In genomic region chr3:47578691-47579632, GRCh38 we compare ENCODE assay signal across 8 cellular contexts. TPM values are rescaled to one million over a fixed set of nuclear protein-coding genes. Genes with fewer than 3 reads are reported as not detected.
DNase-seq lines count a peak whose midpoint lies in the region; ATAC-seq, FAIRE-seq and TF ChIP-seq lines count a peak whose summit lies in the region.

Gene CSPG5 (minus strand): TSS chr3:47578865. CDS start chr3:47578693, 172 bp downstream.

- ATAC-seq in aorta (ENCODE audit: low FRiP score) (no peak), GM18868 (IDR thresholded peaks at IDR 0.05; ENCODE audit: unreplicated experiment) (no peak)

- no peaks in the 10 kb centered on the region for H3K9me3 Mint-ChIP-seq in activated T-cell treated with anti-CD3 and anti-CD28 coated beads, Interleukin-2, amount 50 U/mL, for 24 hours

- no peaks in the 10 kb centered on the region for H3K9me2 ChIP-seq in neural cell (ENCODE audit: insufficient read depth, low read length)

- no peaks in the 10 kb centered on the region for H3K79me2 ChIP-seq in fibroblast of lung (ENCODE audit: control insufficient read depth, insufficient read depth, low read length)
- H3K79me2 ChIP-seq in neural cell (replicated peaks; ENCODE audit: insufficient read depth, low read length), result no peaks in the 10 kb centered on the region

- H3K9me3 ChIP-seq in HUES6 (ENCODE audit: control insufficient read depth, insufficient read depth, low read depth, low read length), result no peaks in the 10 kb centered on the region
- H3K9me3 ChIP-seq in fibroblast of lung (ENCODE audit: control insufficient read depth, insufficient read depth, low read depth, low read length), result no peaks in the 10 kb centered on the region
- no peaks in the 10 kb centered on the region for H3K9me3 ChIP-seq in neural cell (ENCODE audit: low read length)
- no peaks in the 10 kb centered on the region for H3K9me3 ChIP-seq in aorta (ENCODE audit: control insufficient read depth, low read length)

- H3K27ac Mint-ChIP-seq in activated T-cell treated with anti-CD3 and anti-CD28 coated beads, Interleukin-2, amount 50 U/mL, for 24 hours, result peak within 1 kb of the TSS; percentile 40

- FAIRE-seq in H54 (lab: Jason Lieb, UNC), result no peak

- 4 to 6% methylated on average over 71 to 121 of the region's 121 CpGs for WGBS in aorta, 2 donors

- peaks cover 50% of the 10 kb centered on the region for H3K27me3 Mint-ChIP-seq in activated T-cell treated with anti-CD3 and anti-CD28 coated beads, Interleukin-2, amount 50 U/mL, for 24 hours

- peak within 1 kb of the TSS; percentile 65 for H3K4me3 ChIP-seq in HUES6 (ENCODE audit: low read depth, low read length)
- H3K4me3 ChIP-seq in fibroblast of lung (replicated peaks in 1 of 4; ENCODE audit: control extremely low read depth in 1 of 4, insufficient read depth in 1 of 4, low read depth in 3 of 4, low read length in 4 of 4), result peak within 1 kb of the TSS in 3 of 4 experiments; percentile 15 to 56 (median 47)
- peak within 1 kb of the TSS; percentile 75 for H3K4me3 ChIP-seq in neural cell (ENCODE audit: low read length)
- peak within 1 kb of the TSS; percentile 67 to 75 for H3K4me3 ChIP-seq in aorta (ENCODE audit: low read length in 2 of 2)

- H3F3A ChIP-seq in neural cell (ENCODE audit: insufficient read depth, low read length, poor library complexity, severe bottlenecking), result no peaks in the 10 kb centered on the region

- H3K4me3 Mint-ChIP-seq in activated T-cell treated with anti-CD3 and anti-CD28 coated beads, Interleukin-2, amount 50 U/mL, for 24 hours, result peak within 1 kb of the TSS; percentile 63

- H3K27me3 ChIP-seq in HUES6 (ENCODE audit: control insufficient read depth, insufficient read depth, low read length) (peaks cover 54% of the 10 kb centered on the region), fibroblast of lung (ENCODE audit: control insufficient read depth, insufficient read depth, low read length) (peaks cover 12% of the 10 kb centered on the region), neural cell (ENCODE audit: insufficient read depth, low read depth, low read length) (peaks cover 3% of the 10 kb centered on the region), aorta (ENCODE audit: control insufficient read depth in 1 of 2, insufficient read depth in 2 of 2, low read length in 1 of 2) (no peaks in the 10 kb centered on the region)

- TF ChIP-seq CTCF in fibroblast of lung (conservative IDR thresholded peaks at IDR 0.05 in 1 of 2, IDR thresholded peaks at IDR 0.05 in 1 of 2; ENCODE audit: low read depth in 1 of 2, low read length in 2 of 2) (no peak), neural cell (IDR thresholded peaks at IDR 0.05; ENCODE audit: poor library complexity, severe bottlenecking) (no peak)

- H3K4me1 Mint-ChIP-seq in activated T-cell treated with anti-CD3 and anti-CD28 coated beads, Interleukin-2, amount 50 U/mL, for 24 hours (ENCODE audit: low read depth), result no peaks in the 10 kb centered on the region

- no peak for TF ChIP-seq EP300 in neural cell (conservative IDR thresholded peaks at IDR 0.05; ENCODE audit: poor library complexity, severe bottlenecking)

- H2AFZ ChIP-seq in fibroblast of lung (ENCODE audit: low read length) (peak within 1 kb of the TSS; percentile 46), neural cell (ENCODE audit: low read depth, low read length) (peak within 1 kb of the TSS; percentile 40)

- H3K9ac ChIP-seq in HUES6 (ENCODE audit: low read length) (peak within 1 kb of the TSS; percentile 6), fibroblast of lung (ENCODE audit: insufficient read depth, low read length) (no peak within 1 kb of the TSS), neural cell (ENCODE audit: low read length) (peak within 1 kb of the TSS; percentile 66)

- no peaks in the 10 kb centered on the region for H4K20me1 ChIP-seq in fibroblast of lung (ENCODE audit: control insufficient read depth, extremely low read depth, insufficient read depth, low read length)
- no peaks in the 10 kb centered on the region for H4K20me1 ChIP-seq in neural cell (ENCODE audit: insufficient read depth)

- no peaks in the 10 kb centered on the region for H3K36me3 ChIP-seq in HUES6 (ENCODE audit: control insufficient read depth, insufficient read depth, low read length)
- no peaks in the 10 kb centered on the region for H3K36me3 ChIP-seq in fibroblast of lung (ENCODE audit: control insufficient read depth, insufficient read depth, low read length)
- H3K36me3 ChIP-seq in neural cell (ENCODE audit: insufficient read depth, low read length), result no peaks in the 10 kb centered on the region
- no peaks in the 10 kb centered on the region for H3K36me3 ChIP-seq in aorta (ENCODE audit: control insufficient read depth in 1 of 2, insufficient read depth in 2 of 2, low read length in 1 of 2)

- DNase-seq in COLO668 (lab: John Stamatoyannopoulos, UW; ENCODE audit: unreplicated experiment), result peak; percentile 53
- DNase-seq in activated T-cell treated with anti-CD3 and anti-CD28 coated beads, Interleukin-2, amount 50 U/mL, for 24 hours, result peak; percentile 63
- no peak for DNase-seq in fibroblast of lung (ENCODE audit: low read depth in 2 of 2)
- DNase-seq in aorta, result peak in 1 of 2 donors; percentile 81
- no peak for DNase-seq in H54 (ENCODE audit: insufficient read length, low spot score)

- H3K36me3 Mint-ChIP-seq in activated T-cell treated with anti-CD3 and anti-CD28 coated beads, Interleukin-2, amount 50 U/mL, for 24 hours (ENCODE audit: low read depth), result no peaks in the 10 kb centered on the region

- peak within 1 kb of the TSS; percentile 71 for H3K4me2 ChIP-seq in fibroblast of lung (ENCODE audit: extremely low read depth, insufficient read depth, low read length)
- H3K4me2 ChIP-seq in neural cell (ENCODE audit: low read length), result peak within 1 kb of the TSS; percentile 35

- H3K4me1 ChIP-seq in HUES6 (ENCODE audit: control insufficient read depth, insufficient read depth, low read length), result peaks cover 16% of the 10 kb centered on the region
- no peaks in the 10 kb centered on the region for H3K4me1 ChIP-seq in fibroblast of lung (ENCODE audit: control insufficient read depth, extremely low read depth, insufficient read depth, low read length)
- no peaks in the 10 kb centered on the region for H3K4me1 ChIP-seq in aorta (ENCODE audit: control insufficient read depth in 1 of 2, insufficient read depth in 2 of 2, low read length in 2 of 2)

- no peak for TF ChIP-seq RAD21 in neural cell (conservative IDR thresholded peaks at IDR 0.05)

- no peak for TF ChIP-seq POLR2A in H54 (IDR thresholded peaks at IDR 0.05; ENCODE audit: low read depth, low read length)

- H3K27ac ChIP-seq in HUES6 (ENCODE audit: low read depth, low read length) (no peak within 1 kb of the TSS), fibroblast of lung (ENCODE audit: insufficient read depth, low read length) (no peak within 1 kb of the TSS), neural cell (ENCODE audit: low read length) (no peak within 1 kb of the TSS), aorta (ENCODE audit: low read depth in 1 of 2, low read length in 2 of 2) (no peak within 1 kb of the TSS)

- intact Hi-C loops in aorta (cut with DNase I), result loop anchor here in 1 of 2 donors (5.0 kb wide), 1 partner anchor 93 kb away; no protein-coding TSS in a partner anchor

TF ChIP-seq in neural cell, 6 proteins besides CTCF, POLR2A, EP300 and RAD21:
- TF ChIP-seq SMC3 (conservative IDR thresholded peaks at IDR 0.05; ENCODE audit: poor library complexity), result no peak
- peak; percentile 44 for TF ChIP-seq POLR2AphosphoS5 (IDR thresholded peaks at IDR 0.05)
TF ChIP-seq in neural cell: peak in this region for 1.

RNA-seq across cellular contexts. Expression of gene CSPG5, which starts in this region (rescaled TPM):
- total RNA-seq in fibroblast of lung (under 0.01 and 0.17 TPM in 2 replicates), aorta (1 to 10 TPM in 1 of 2 donors, under 1 TPM in 1; 0.81 to 7.0 TPM)
- polyA plus RNA-seq in fibroblast of lung (0.02 TPM in 1 of 2 replicates, not detected in the other), neural cell (67.1 and 78.8 TPM in 2 replicates), aorta (under 1 TPM; 0.33 to 0.50 TPM)
- polyA plus RNA-seq in fibroblast of lung (2012), result 0.18 TPM in 1 of 2 replicates, not detected in the other
- polyA minus RNA-seq in fibroblast of lung (ENCODE audit: low replicate concordance) (not detected in 2 replicates), neural cell (53.5 and 56.2 TPM in 2 replicates)

Comparison
In these comparisons a context has a peak if more than half of its experiments do, and no peak if none do; other contexts are left out.
1. RNA of gene CSPG5 (polyA plus RNA-seq): 67.1 to 78.8 TPM in neural cell; 0.33 to 0.50 TPM in aorta and 0.02 to 0.18 TPM in fibroblast of lung; every median in the first group is over 10 times any median in the second.
2. DNase-seq: peak in COLO668 (single experiment) and activated T-cell treated with anti-CD3 and anti-CD28 coated beads, Interleukin-2, amount 50 U/mL, for 24 hours (single experiment); none in fibroblast of lung (0 of 2) and H54 (single experiment).
3. Peak in every context shown above with its lines, with median percentiles within 50 percentile points of each other: H3K4me3 ChIP-seq.